26 cellular contexts compared by ENCODE assay signal in genomic region chr2:19949071-19949470, GRCh38. TPM values are rescaled to one million over a fixed set of nuclear protein-coding genes. Genes with fewer than 3 reads are reported as not detected.
DNase-seq lines count a peak whose midpoint lies in the region; ATAC-seq, FAIRE-seq and TF ChIP-seq lines count a peak whose summit lies in the region.
"Had no signal": no experiment of that assay in that cellular context is flagged by ENCODE, and none has a peak within 500 bp of the region (broad histone marks: within the 10 kb centered on the region; RNA-seq: fewer than 3 reads in every experiment).

No MANE protein-coding gene starts in this region.

- no peak overlapping the region for H2AK9ac ChIP-seq in IMR-90 (replicated peaks; ENCODE audit: low read depth, low read length, poor library complexity)

- no peaks in the 10 kb centered on the region for H3K9me3 ChIP-seq in IMR-90 (ENCODE audit: control insufficient read depth, insufficient read depth, low read length)
- H3K9me3 ChIP-seq in HAP-1 = no peaks in the 10 kb centered on the region
- H3K9me3 ChIP-seq: esophagus squamous epithelium had no signal

- in situ Hi-C loops in IMR-90 (cut with MboI; ENCODE audit: low sequenced_read_pairs) = no loop called here
- in situ Hi-C loops in HAP-1 (cut with MboI; ENCODE audit: low sequenced_read_pairs) = no loop called here

- H3K27me3 ChIP-seq in IMR-90 (ENCODE audit: control insufficient read depth, insufficient read depth, low read length) = no peaks in the 10 kb centered on the region
- no peaks in the 10 kb centered on the region for H3K27me3 ChIP-seq in HAP-1 (ENCODE audit: low read depth)
- H3K27me3 ChIP-seq: esophagus squamous epithelium had no signal

- H4K91ac ChIP-seq in IMR-90 (ENCODE audit: insufficient read depth, low read depth, low read length) = no peak overlapping the region

- H3K9me1 ChIP-seq in IMR-90 (ENCODE audit: insufficient read depth, low read length) = no peaks in the 10 kb centered on the region; the same call in 1 of the 2 replicates

- no peak overlapping the region for H3K4ac ChIP-seq in IMR-90 (ENCODE audit: low read depth, low read length)

- peak; percentile 52; the same call in 1 of the 2 replicates for ATAC-seq in IMR-90 (ENCODE audit: low read depth)

- dilution Hi-C loops in IMR-90 (cut with HindIII; ENCODE audit: low sequenced_read_pairs, unreplicated experiment) = no loop called here

- H3K36me3 ChIP-seq in IMR-90 (ENCODE audit: control insufficient read depth, insufficient read depth, low read length) (peaks cover 3% of the 10 kb centered on the region; the same call in 1 of the 2 replicates), HAP-1 (replicated peaks) (no peaks in the 10 kb centered on the region; the same call in 1 of the 2 replicates)

- no peaks in the 10 kb centered on the region for H3K79me1 ChIP-seq in IMR-90 (ENCODE audit: low read depth in 1 of 2, low read length in 2 of 2)

- no peak for TF ChIP-seq POLR2A in IMR-90 (IDR thresholded peaks at IDR 0.05; ENCODE audit: low read depth, low read length)

- H3K23ac ChIP-seq in IMR-90 (ENCODE audit: low read depth, low read length) = no peak overlapping the region

- no peak overlapping the region for H3K27ac ChIP-seq in IMR-90 (ENCODE audit: insufficient read depth, low read length)
- H3K27ac ChIP-seq: esophagus squamous epithelium, WERI-Rb-1 had no signal

- intact Hi-C loops in IMR-90 (cut with micrococcal nuclease) = loop anchor here (5.0 kb wide), 1 partner anchor 1172 kb away; no protein-coding TSS in a partner anchor

- DNase-seq in AG08396 (ENCODE audit: low spot score) (peak; percentile 27), IMR-90 (peak; percentile 76), cardiac fibroblast (ENCODE audit: low read depth in 2 of 2) (peak; percentile 59 to 75), foreskin fibroblast (peak; percentile 14 to 61), frontal cortex (ENCODE audit: low spot score in 2 of 2) (no peak), HuH-7.5 (ENCODE audit: low spot score) (no peak), HAP-1 (ENCODE audit: low spot score in 2 of 2) (no peak)
- no peak for DNase-seq in activated CD4-positive, alpha-beta T cell treated with anti-CD3 and anti-CD28 coated beads for 48 hours
- DNase-seq: activated gamma-delta T cell; AML-193; CD8-positive, alpha-beta memory T cell; cerebellar nuclear complex; DND-41; effector memory CD4-positive, alpha-beta T cell; esophagus squamous epithelium; H9; kidney; NCI-H1048; NCI-H2029; NCI-H446 treated with DMSO at 0.1 percent for 48 hours; NK-92 treated with Interleukin-12 subunit alpha and Interleukin-12 subunit beta, amount 100 ng/mL, for 24 hours; stimulated activated CD4-positive, alpha-beta T cell treated with anti-CD3 and anti-CD28 coated beads, Interleukin-12 subunit alpha, Interleukin-12 subunit beta, amount 100 ng/mL, for 4 hours; WERI-Rb-1 had no signal

- H3K56ac ChIP-seq in IMR-90 (ENCODE audit: extremely low read depth, insufficient read depth, low read length) = no peak overlapping the region

- no peak overlapping the region for H2AK5ac ChIP-seq in IMR-90 (ENCODE audit: low read depth, low read length)

- H3K9ac ChIP-seq in IMR-90 (ENCODE audit: low read depth, low read length) = no peak overlapping the region

- no peak overlapping the region for H4K5ac ChIP-seq in IMR-90 (ENCODE audit: low read depth, low read length)

- TF ChIP-seq CTCF in IMR-90 (conservative IDR thresholded peaks at IDR 0.05; ENCODE audit: low read depth, low read length) (no peak), cardiac fibroblast (IDR thresholded peaks at IDR 0.05; ENCODE audit: low read depth, low read length) (no peak), foreskin fibroblast (IDR thresholded peaks at IDR 0.05; ENCODE audit: low read depth, low read length) (no peak)

- no peak overlapping the region for H3K14ac ChIP-seq in IMR-90 (replicated peaks; ENCODE audit: low read depth, low read length)

- H2BK15ac ChIP-seq in IMR-90 (ENCODE audit: low read depth, low read length) = no peak overlapping the region

- BruUV-seq in IMR-90 (replicated peaks; lab: Mats Ljungman, UMichigan) = no TSS peak

- H2AFZ ChIP-seq in IMR-90 (replicated peaks; ENCODE audit: low read length, poor library complexity) = no peak overlapping the region

- no peak overlapping the region for H2BK20ac ChIP-seq in IMR-90 (ENCODE audit: low read depth, low read length)

- H2BK120ac ChIP-seq in IMR-90 (ENCODE audit: low read depth, low read length) = no peak overlapping the region

- H2BK5ac ChIP-seq in IMR-90 (ENCODE audit: low read depth, low read length, poor library complexity, severe bottlenecking) = no peak overlapping the region

- no peaks in the 10 kb centered on the region for H4K20me1 ChIP-seq in IMR-90 (ENCODE audit: insufficient read depth, low read length)

- no peak for TF ChIP-seq RAD21 in IMR-90 (IDR thresholded peaks at IDR 0.05; ENCODE audit: low read length)

- H3K4me1 ChIP-seq in IMR-90 (ENCODE audit: control insufficient read depth, insufficient read depth, low read length) = peaks cover 5% of the 10 kb centered on the region
- H3K4me1 ChIP-seq in HAP-1 = no peaks in the 10 kb centered on the region
- H3K4me1 ChIP-seq: esophagus squamous epithelium had no signal

- H3K4me3 ChIP-seq in IMR-90 (ENCODE audit: insufficient read depth, low read depth, low read length) = no peak overlapping the region
- no peak overlapping the region for H3K4me3 ChIP-seq in cardiac fibroblast (replicated peaks in 1 of 2; ENCODE audit: low read depth in 2 of 2, low read length in 2 of 2)
- no peak overlapping the region for H3K4me3 ChIP-seq in foreskin fibroblast (ENCODE audit: low read depth in 1 of 2, low read length in 2 of 2)
- no peak overlapping the region for H3K4me3 ChIP-seq in HAP-1
- H3K4me3 ChIP-seq: esophagus squamous epithelium, lung had no signal

- no peak overlapping the region for H4K8ac ChIP-seq in IMR-90 (ENCODE audit: low read depth in 2 of 2, low read length in 2 of 2)

- POLR2A ChIA-PET in IMR-90 (lab: Charles Lee; ENCODE audit: unreplicated experiment) = no interaction called here

- CTCF ChIA-PET in IMR-90 (lab: Yijun Ruan, JAX) = interaction anchor here (0.6 to 1.3 kb wide), 2 partner anchors 34 to 35 kb away, joined by 3 to 4 read pairs; no protein-coding TSS in a partner anchor

- no peak overlapping the region for H3K18ac ChIP-seq in IMR-90 (ENCODE audit: low read depth, low read length)

- 0 out of 2 replicates have a peak overlapping the region, but pooled peaks have one; percentile 46 for H3K4me2 ChIP-seq in IMR-90 (ENCODE audit: low read depth, low read length)

- no peak for FAIRE-seq in frontal cortex (lab: Jason Lieb, UNC)
- FAIRE-seq: kidney, RCC 7860, urothelium cell line had no signal

TF ChIP-seq in IMR-90, 13 proteins besides CTCF, POLR2A, EP300 and RAD21:
- TF ChIP-seq FOS (IDR thresholded peaks at IDR 0.05; ENCODE audit: low read depth, low read length) = no peak
- TF ChIP-seq CHD1 (IDR thresholded peaks at IDR 0.05; ENCODE audit: low read depth, low read length) = no peak
- no peak for TF ChIP-seq CEBPB (IDR thresholded peaks at IDR 0.05; ENCODE audit: low read depth, low read length)
- no peak for TF ChIP-seq USF2 (IDR thresholded peaks at IDR 0.05; ENCODE audit: low read depth, low read length)
- no peak for TF ChIP-seq RFX5 (IDR thresholded peaks at IDR 0.05; ENCODE audit: low read depth, low read length)
- TF ChIP-seq RCOR1 (IDR thresholded peaks at IDR 0.05; ENCODE audit: insufficient replicate concordance, low read length) = no peak
- no peak for TF ChIP-seq MAFK (IDR thresholded peaks at IDR 0.05; ENCODE audit: low read depth, low read length)
- TF ChIP-seq ELK1 (IDR thresholded peaks at IDR 0.05; ENCODE audit: borderline replicate concordance, low read depth, low read length) = no peak
- TF ChIP-seq SMC3 (IDR thresholded peaks at IDR 0.05; ENCODE audit: low read depth, low read length) = no peak
- TF ChIP-seq MAZ (IDR thresholded peaks at IDR 0.05; ENCODE audit: borderline replicate concordance, low read depth, low read length) = no peak
- no peak for TF ChIP-seq MXI1 (IDR thresholded peaks at IDR 0.05; ENCODE audit: borderline replicate concordance, low read depth, low read length)
- TF ChIP-seq NFE2L2 (IDR thresholded peaks at IDR 0.05; ENCODE audit: low read depth, low read length) = no peak
- no peak for TF ChIP-seq BHLHE40 (IDR thresholded peaks at IDR 0.05; ENCODE audit: low read depth, low read length)

RNA-seq across cellular contexts. Expression of gene WDR35, which starts 40.8 kb away (rescaled TPM):
- total RNA-seq in IMR-90 (2012; rRNA removed) (8.1 and 12.2 TPM in 2 replicates), frontal cortex (25.7 TPM)
- 2.7 and 3.4 TPM in 2 replicates for polyA plus RNA-seq in IMR-90 (2012; rRNA removed)
- polyA plus RNA-seq in IMR-90 (2012; cell fraction: cytosol; rRNA removed) = 0.33 and 0.62 TPM in 2 replicates
- 0.97 and 9.1 TPM in 2 replicates for polyA plus RNA-seq in IMR-90 (2012; cell fraction: nucleus; rRNA removed; ENCODE audit: low replicate concordance)

RNA-seq across cellular contexts. Expression of gene TTC32, which starts 47.3 kb away (rescaled TPM):
- 1.1 and 1.9 TPM in 2 replicates for total RNA-seq in IMR-90 (2012; rRNA removed)
- polyA plus RNA-seq in IMR-90 (2012; rRNA removed) = 2.5 and 3.9 TPM in 2 replicates
- polyA plus RNA-seq in IMR-90 (2012; cell fraction: cytosol; rRNA removed) = 1.1 and 1.5 TPM in 2 replicates
- polyA plus RNA-seq in IMR-90 (2012; cell fraction: nucleus; rRNA removed; ENCODE audit: low replicate concordance) = 7.9 and 15.0 TPM in 2 replicates
- 10.6 TPM for total RNA-seq in frontal cortex

Comparison
In these comparisons a context has a peak if more than half of its experiments do, and no peak if none do; other contexts are left out.
1. DNase-seq: peak in AG08396 (single experiment), IMR-90 (single experiment), cardiac fibroblast (2 of 2) and foreskin fibroblast (2 of 2); none in frontal cortex (0 of 2), activated CD4-positive, alpha-beta T cell treated with anti-CD3 and anti-CD28 coated beads for 48 hours (single experiment), HuH-7.5 (single experiment) and HAP-1 (0 of 2).